In genomic region chr3:111978833-111979688, GRCh38 we compare ENCODE assay signal across 8 cellular contexts. TPM values are rescaled to one million over a fixed set of nuclear protein-coding genes. Genes with fewer than 3 reads are reported as not detected.
A peak's percentile ranks its signal among the peaks of the same experiment; 100 is the strongest.
DNase-seq lines count a peak whose midpoint lies in the region; ATAC-seq and TF ChIP-seq lines count a peak whose summit lies in the region.

Gene ABHD10 (plus strand): TSS chr3:111979026. CDS start chr3:111979062, 36 bp downstream.

- DNase-seq in NCI-H82 (lab: John Stamatoyannopoulos, UW), result peak; percentile 100
- DNase-seq in activated CD4-positive, alpha-beta memory T cell treated with anti-CD3 and anti-CD28 coated beads for 36 hours, result peak; percentile 98
- peak; percentile 94 for DNase-seq in ecto neural progenitor cell (ENCODE audit: low spot score)
- DNase-seq in lower leg skin (ENCODE audit: low spot score in 2 of 2), result peak; percentile 95 to 99
- peak; percentile 94 to 96 for DNase-seq in stimulated activated CD4-positive, alpha-beta T cell treated with anti-CD3 and anti-CD28 coated beads, Interleukin-4, amount 100 ng/mL, for 48 hours (ENCODE audit: low read depth in 2 of 2)

- TF ChIP-seq POLR2A in lower leg skin (IDR thresholded peaks at IDR 0.05), result peak in 1 of 2 donors; percentile 56

- H3K4me3 Mint-ChIP-seq in activated CD4-positive, alpha-beta memory T cell treated with anti-CD3 and anti-CD28 coated beads for 36 hours, result peak within 1 kb of the TSS; percentile 90

- H3K4me3 ChIP-seq in lower leg skin (ENCODE audit: low read depth, poor library complexity, severe bottlenecking), result peak within 1 kb of the TSS; percentile 62

- peak within 1 kb of the TSS; percentile 87 for H3K27ac ChIP-seq in C4-2B

- peak; percentile 91 for ATAC-seq in GM19372 (IDR thresholded peaks at IDR 0.05; ENCODE audit: low read depth, unreplicated experiment)
- peak; percentile 92 for ATAC-seq in HG03558 (IDR thresholded peaks at IDR 0.05; ENCODE audit: extremely low read depth, unreplicated experiment)

- intact Hi-C loops in activated CD4-positive, alpha-beta memory T cell treated with anti-CD3 and anti-CD28 coated beads for 36 hours (cut with micrococcal nuclease), result loop anchor here (1.0 to 10.0 kb wide), 6 partner anchors 23 to 904 kb away; partner anchors contain the start of gene NECTIN3
- intact Hi-C loops in lower leg skin (cut with DNase I; ENCODE audit: low total_unique reads), result no loop called here

- H3K27me3 Mint-ChIP-seq in activated CD4-positive, alpha-beta memory T cell treated with anti-CD3 and anti-CD28 coated beads for 36 hours, result no peaks in the 10 kb centered on the region

- WGBS in lower leg skin, 2 donors, result 0 to 1% methylated on average over 39 to 42 of the region's 50 CpGs

- peaks cover 40% of the 10 kb centered on the region for H3K4me1 Mint-ChIP-seq in activated CD4-positive, alpha-beta memory T cell treated with anti-CD3 and anti-CD28 coated beads for 36 hours (ENCODE audit: low read depth)

- no peaks in the 10 kb centered on the region for H3K9me3 Mint-ChIP-seq in activated CD4-positive, alpha-beta memory T cell treated with anti-CD3 and anti-CD28 coated beads for 36 hours

- H3K27ac Mint-ChIP-seq in activated CD4-positive, alpha-beta memory T cell treated with anti-CD3 and anti-CD28 coated beads for 36 hours, result peak within 1 kb of the TSS; percentile 91

- POLR2A ChIA-PET in activated CD4-positive, alpha-beta memory T cell treated with anti-CD3 and anti-CD28 coated beads for 36 hours (lab: Charles Lee), result interaction anchor here (0.6 to 2.9 kb wide), 23 partner anchors 12 to 431 kb away, joined by 3 to 13 read pairs (median 4); no protein-coding TSS in a partner anchor

- TF ChIP-seq CTCF in C4-2B (conservative IDR thresholded peaks at IDR 0.05), result no peak
- TF ChIP-seq CTCF in lower leg skin (IDR thresholded peaks at IDR 0.05), result no peak

- peaks cover 15% of the 10 kb centered on the region for H3K36me3 Mint-ChIP-seq in activated CD4-positive, alpha-beta memory T cell treated with anti-CD3 and anti-CD28 coated beads for 36 hours

- CTCF ChIA-PET in activated CD4-positive, alpha-beta memory T cell treated with anti-CD3 and anti-CD28 coated beads for 36 hours (lab: Charles Lee), result interaction anchor here (0.6 to 4.9 kb wide), 20 partner anchors 8 to 398 kb away, joined by 3 to 55 read pairs (median 4); partner anchors contain the start of gene PHLDB2

RNA-seq across cellular contexts. Expression of gene ABHD10, which starts in this region (rescaled TPM):
- 10 to 100 TPM; 79.8 to 84.2 TPM for total RNA-seq in activated CD4-positive, alpha-beta memory T cell treated with anti-CD3 and anti-CD28 coated beads for 36 hours
- 10 to 100 TPM; 13.2 to 21.7 (median 16.8) TPM for total RNA-seq in lower leg skin

Comparison
In these comparisons a context has a peak if more than half of its experiments do, and no peak if none do; other contexts are left out.
1. Peak in every context shown above with its lines: DNase-seq, ATAC-seq, H3K4me3 ChIP-seq and H3K27ac ChIP-seq.